In the genomic region with DNA sequence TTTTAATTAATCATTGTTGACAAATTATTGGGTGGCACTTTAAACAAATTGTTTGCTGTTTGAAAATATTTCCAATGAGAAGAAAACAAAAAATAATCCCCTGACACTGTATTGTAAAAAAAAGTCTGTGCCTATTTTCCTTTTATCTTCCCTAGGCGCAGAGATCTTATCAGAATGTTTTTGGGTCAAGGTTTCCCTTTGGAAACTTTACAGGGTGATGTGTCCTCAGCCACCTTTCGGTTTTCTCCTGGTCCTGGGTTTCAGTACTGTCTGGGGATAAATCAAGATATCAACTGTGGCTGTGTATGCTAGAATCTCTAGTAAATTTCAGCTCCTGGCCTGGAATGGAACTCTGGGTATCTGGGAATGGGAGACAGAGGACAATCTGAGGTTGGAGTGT, we compare ENCODE assay signal across 1 cellular context.
TF ChIP-seq lines count a peak whose summit lies in the region.

No MANE protein-coding gene starts in this region.

TF ChIP-seq in GM23338, 12 proteins besides CTCF, POLR2A, EP300 and RAD21 (continued from another document):
- TF ChIP-seq ZNF462 (CRISPR knock-in tag; IDR thresholded peaks at IDR 0.05) (no peak), ZNF114 (CRISPR knock-in tag; IDR thresholded peaks at IDR 0.05) (no peak), ETS1 (IDR thresholded peaks at IDR 0.05) (no peak), STAT1 (IDR thresholded peaks at IDR 0.05; ENCODE audit: unreplicated experiment) (no peak), EZH2phosphoT487 (IDR thresholded peaks at IDR 0.05; ENCODE audit: unreplicated experiment) (no peak), JUNB (IDR thresholded peaks at IDR 0.05; ENCODE audit: unreplicated experiment) (no peak)
- TF ChIP-seq, protein P1, sequence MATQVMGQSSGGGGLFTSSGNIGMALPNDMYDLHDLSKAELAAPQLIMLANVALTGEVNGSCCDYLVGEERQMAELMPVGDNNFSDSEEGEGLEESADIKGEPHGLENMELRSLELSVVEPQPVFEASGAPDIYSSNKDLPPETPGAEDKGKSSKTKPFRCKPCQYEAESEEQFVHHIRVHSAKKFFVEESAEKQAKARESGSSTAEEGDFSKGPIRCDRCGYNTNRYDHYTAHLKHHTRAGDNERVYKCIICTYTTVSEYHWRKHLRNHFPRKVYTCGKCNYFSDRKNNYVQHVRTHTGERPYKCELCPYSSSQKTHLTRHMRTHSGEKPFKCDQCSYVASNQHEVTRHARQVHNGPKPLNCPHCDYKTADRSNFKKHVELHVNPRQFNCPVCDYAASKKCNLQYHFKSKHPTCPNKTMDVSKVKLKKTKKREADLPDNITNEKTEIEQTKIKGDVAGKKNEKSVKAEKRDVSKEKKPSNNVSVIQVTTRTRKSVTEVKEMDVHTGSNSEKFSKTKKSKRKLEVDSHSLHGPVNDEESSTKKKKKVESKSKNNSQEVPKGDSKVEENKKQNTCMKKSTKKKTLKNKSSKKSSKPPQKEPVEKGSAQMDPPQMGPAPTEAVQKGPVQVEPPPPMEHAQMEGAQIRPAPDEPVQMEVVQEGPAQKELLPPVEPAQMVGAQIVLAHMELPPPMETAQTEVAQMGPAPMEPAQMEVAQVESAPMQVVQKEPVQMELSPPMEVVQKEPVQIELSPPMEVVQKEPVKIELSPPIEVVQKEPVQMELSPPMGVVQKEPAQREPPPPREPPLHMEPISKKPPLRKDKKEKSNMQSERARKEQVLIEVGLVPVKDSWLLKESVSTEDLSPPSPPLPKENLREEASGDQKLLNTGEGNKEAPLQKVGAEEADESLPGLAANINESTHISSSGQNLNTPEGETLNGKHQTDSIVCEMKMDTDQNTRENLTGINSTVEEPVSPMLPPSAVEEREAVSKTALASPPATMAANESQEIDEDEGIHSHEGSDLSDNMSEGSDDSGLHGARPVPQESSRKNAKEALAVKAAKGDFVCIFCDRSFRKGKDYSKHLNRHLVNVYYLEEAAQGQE (IDR thresholded peaks at IDR 0.05; ENCODE audit: unreplicated experiment): no peak
